ENCODE assay signal across 1 cellular context in genomic region chr9:125410522-125410894, GRCh38.
TF ChIP-seq lines count a peak whose summit lies in the region.

No MANE protein-coding gene starts in this region.

TF ChIP-seq in K562, 482 proteins besides CTCF, POLR2A, EP300 and RAD21 (continued from another document):
- peak; percentile 2; the same call in 1 of the 2 replicates for TF ChIP-seq NR2C2 (CRISPR knock-in tag; IDR thresholded peaks at IDR 0.05)
- no peak for TF ChIP-seq NR2C2 (tag; IDR thresholded peaks at IDR 0.05)
- 0 out of 2 replicates have a peak, but pooled peaks have one; percentile 50 for TF ChIP-seq ZNF12 (CRISPR knock-in tag; IDR thresholded peaks at IDR 0.05)
- peak; percentile 45 for TF ChIP-seq RBFOX2 (IDR thresholded peaks at IDR 0.05; ENCODE audit: low read depth, low read length)
- peak; percentile 60; the same call in 1 of the 2 replicates for TF ChIP-seq BCOR (IDR thresholded peaks at IDR 0.05)
- TF ChIP-seq PHF8 (IDR thresholded peaks at IDR 0.05; ENCODE audit: borderline replicate concordance, low read length) = peak; percentile 46; the same call in 1 of the 2 replicates
- no peak for TF ChIP-seq ZNF57 (CRISPR knock-in tag; IDR thresholded peaks at IDR 0.05)
- peak; percentile 96 for TF ChIP-seq ZBTB33 (CRISPR knock-in tag; IDR thresholded peaks at IDR 0.05)
- 0 out of 2 replicates have a peak, but pooled peaks have one; percentile 4 for TF ChIP-seq L3MBTL2 (IDR thresholded peaks at IDR 0.05)
- TF ChIP-seq KLF1 (tag; IDR thresholded peaks at IDR 0.05) = peak; percentile 57; the same call in 1 of the 2 replicates
TF ChIP-seq in K562: peak in this region for 14.
